Comparison of ENCODE assay signal across 18 cellular contexts in genomic region chr12:88594780-88595179, GRCh38. TPM values are rescaled to one million over a fixed set of nuclear protein-coding genes. Genes with fewer than 3 reads are reported as not detected.
DNase-seq lines count a peak whose midpoint lies in the region; ATAC-seq and TF ChIP-seq lines count a peak whose summit lies in the region.
"Had no signal": no experiment of that assay in that cellular context is flagged by ENCODE, and none has a peak within 500 bp of the region (broad histone marks: within the 10 kb centered on the region; RNA-seq: fewer than 3 reads in every experiment).

No MANE protein-coding gene starts in this region.

- TF ChIP-seq CTCF in colonic mucosa (IDR thresholded peaks at IDR 0.05) = no peak
- TF ChIP-seq CTCF in nephron (IDR thresholded peaks at IDR 0.05; ENCODE audit: unreplicated experiment in 3 of 3) = no peak

- no peak overlapping the region for H3K4me3 ChIP-seq in colonic mucosa
- H3K4me3 ChIP-seq: BLaER1, GM23248 had no signal

- ATAC-seq in left colon (peak; percentile 80), HG02763 (IDR thresholded peaks at IDR 0.05; ENCODE audit: unreplicated experiment) (no peak)
- ATAC-seq: CD8-positive, alpha-beta T cell had no signal

- no peak for DNase-seq in colonic mucosa
- DNase-seq in left colon = no peak
- DNase-seq in amygdala (lab: John Stamatoyannopoulos, UW) = no peak
- no peak for DNase-seq in AG08396 (ENCODE audit: low spot score)
- no peak for DNase-seq in HCEC 1CT
- DNase-seq: Caco-2; CD4-positive, CD25-positive, alpha-beta regulatory T cell; CD8-positive, alpha-beta T cell; DMS153; DND-41; GM23248; H9; HFFc6 had no signal

- no peaks in the 10 kb centered on the region for H3K36me3 ChIP-seq in colonic mucosa
- H3K36me3 ChIP-seq: BLaER1 had no signal

- H3K27ac ChIP-seq in colonic mucosa = peak overlapping the region; percentile 76
- H3K27ac ChIP-seq: BLaER1, C4-2B, GM23248 had no signal

- H3K4me3 Mint-ChIP-seq in nephron = no peak overlapping the region
- H3K4me3 Mint-ChIP-seq: B cell; CD4-positive, CD25-positive, alpha-beta regulatory T cell; CD8-positive, alpha-beta T cell; H9; HFFc6 had no signal

- intact Hi-C loops in colonic mucosa (cut with DNase I) (loop anchor here (10.0 kb wide), 1 partner anchor 160 kb away; no protein-coding TSS in a partner anchor), left colon (cut with DNase I, micrococcal nuclease) (no loop called here)

- H3K27ac Mint-ChIP-seq in nephron = peak overlapping the region in 2 of 3 experiments; percentile 13 to 48
- H3K27ac Mint-ChIP-seq: B cell; CD4-positive, CD25-positive, alpha-beta regulatory T cell; CD8-positive, alpha-beta T cell; H9; HFFc6 had no signal

- no peaks in the 10 kb centered on the region for H3K9me3 ChIP-seq in colonic mucosa
- H3K9me3 ChIP-seq: BLaER1, Caco-2 had no signal

- peak overlapping the region in 1 of 2 donors; percentile 61 for H3K9ac ChIP-seq in colonic mucosa (ENCODE audit: low read depth in 2 of 2, low read length in 2 of 2)
- H3K9ac ChIP-seq: BLaER1, GM23248 had no signal

- H3K36me3 Mint-ChIP-seq in nephron (ENCODE audit: low read depth) = no peaks in the 10 kb centered on the region
- H3K36me3 Mint-ChIP-seq: CD4-positive, CD25-positive, alpha-beta regulatory T cell; CD8-positive, alpha-beta T cell had no signal

- H3K9me3 Mint-ChIP-seq in nephron = no peaks in the 10 kb centered on the region
- H3K9me3 Mint-ChIP-seq: CD8-positive, alpha-beta T cell; H9; HFFc6 had no signal

- peaks cover 3% of the 10 kb centered on the region for H3K27me3 Mint-ChIP-seq in nephron (ENCODE audit: low read depth)
- H3K27me3 Mint-ChIP-seq: B cell; CD4-positive, CD25-positive, alpha-beta regulatory T cell had no signal

- H3K4me1 Mint-ChIP-seq in nephron = no peaks in the 10 kb centered on the region
- H3K4me1 Mint-ChIP-seq: B cell; CD4-positive, CD25-positive, alpha-beta regulatory T cell had no signal

- peaks cover 3% of the 10 kb centered on the region for H3K4me1 ChIP-seq in colonic mucosa
- H3K4me1 ChIP-seq: BLaER1 had no signal

- no peaks in the 10 kb centered on the region for H3K27me3 ChIP-seq in colonic mucosa
- H3K27me3 ChIP-seq: BLaER1 had no signal

RNA-seq across cellular contexts. Expression of gene KITLG, which starts 14.5 kb away (rescaled TPM):
- total RNA-seq in colonic mucosa = 10 to 100 TPM; 32.8 to 37.1 TPM
- total RNA-seq in left colon = 10 to 100 TPM; 34.2 to 35.2 TPM
- total RNA-seq: B cell; CD4-positive, CD25-positive, alpha-beta regulatory T cell; CD8-positive, alpha-beta T cell had no signal
